In genomic region chr18:7017013-7017412, GRCh38 we compare ENCODE assay signal across 21 cellular contexts.
"Had no signal": no experiment of that assay in that cellular context is flagged by ENCODE, and none has a peak within 500 bp of the region (broad histone marks: within the 10 kb centered on the region; RNA-seq: fewer than 3 reads in every experiment).

No MANE protein-coding gene starts in this region.

- H3K27ac Mint-ChIP-seq: immature natural killer cell; naive thymus-derived CD8-positive, alpha-beta T cell; stimulated activated memory B cell treated with anti-CD40 and anti-IgM and Interleukin-4, amounts not matched to agents 10 μg/mL and 1 μg/mL and 100 μg/mL, for 72 hours; stimulated activated naive CD8-positive, alpha-beta T cell treated with anti-CD3 and anti-CD28 coated beads, Interleukin-15, Interleukin-2, amounts not matched to agents 100 ng/mL and 50 ng/mL, for 24 hours had no signal

- H3K9me3 Mint-ChIP-seq: immature natural killer cell had no signal

- H3K4me1 Mint-ChIP-seq: immature natural killer cell; naive thymus-derived CD8-positive, alpha-beta T cell; stimulated activated memory B cell treated with anti-CD40 and anti-IgM and Interleukin-4, amounts not matched to agents 10 μg/mL and 1 μg/mL and 100 μg/mL, for 72 hours had no signal

- H3K27me3 Mint-ChIP-seq: naive thymus-derived CD8-positive, alpha-beta T cell; stimulated activated memory B cell treated with anti-CD40 and anti-IgM and Interleukin-4, amounts not matched to agents 10 μg/mL and 1 μg/mL and 100 μg/mL, for 72 hours; stimulated activated naive CD8-positive, alpha-beta T cell treated with anti-CD3 and anti-CD28 coated beads, Interleukin-15, Interleukin-2, amounts not matched to agents 100 ng/mL and 50 ng/mL, for 24 hours had no signal

- H3K4me3 Mint-ChIP-seq: immature natural killer cell; naive thymus-derived CD8-positive, alpha-beta T cell; stimulated activated memory B cell treated with anti-CD40 and anti-IgM and Interleukin-4, amounts not matched to agents 10 μg/mL and 1 μg/mL and 100 μg/mL, for 72 hours; stimulated activated naive CD8-positive, alpha-beta T cell treated with anti-CD3 and anti-CD28 coated beads, Interleukin-15, Interleukin-2, amounts not matched to agents 100 ng/mL and 50 ng/mL, for 24 hours had no signal

- H3K36me3 Mint-ChIP-seq: immature natural killer cell; naive thymus-derived CD8-positive, alpha-beta T cell; stimulated activated memory B cell treated with anti-CD40 and anti-IgM and Interleukin-4, amounts not matched to agents 10 μg/mL and 1 μg/mL and 100 μg/mL, for 72 hours had no signal

- H3K4me1 ChIP-seq: psoas muscle, spleen, tibial artery, upper lobe of left lung, uterus had no signal

- ATAC-seq: esophagus mucosa; mucosa of descending colon; naive thymus-derived CD8-positive, alpha-beta T cell; psoas muscle; sciatic nerve; stimulated activated memory B cell treated with anti-CD40 and anti-IgM and Interleukin-4, amounts not matched to agents 10 μg/mL and 1 μg/mL and 100 μg/mL, for 72 hours had no signal

- H3K27me3 ChIP-seq: dorsolateral prefrontal cortex, spleen, tibial artery, upper lobe of left lung, uterus had no signal

- DNase-seq: cortex of kidney; dorsolateral prefrontal cortex; effector CD8-positive, alpha-beta T cell; foreskin fibroblast; immature natural killer cell; kidney; mucosa of descending colon; naive thymus-derived CD8-positive, alpha-beta T cell; psoas muscle; spleen; stimulated activated CD4-positive, alpha-beta T cell treated with anti-CD3 and anti-CD28 coated beads, Interleukin-15, amount 100 ng/mL, for 24 hours; stimulated activated CD4-positive, alpha-beta T cell treated with anti-CD3 and anti-CD28 coated beads, Interleukin-1b, Interleukin-23, amount 100 ng/mL, for 48 hours; stimulated activated CD4-positive, alpha-beta T cell treated with anti-CD3 and anti-CD28 coated beads, Interleukin-4, amount 100 ng/mL, for 24 hours; tibial artery; upper lobe of left lung; uterus had no signal

- H3K27ac ChIP-seq: dorsolateral prefrontal cortex, neutrophil, psoas muscle, spleen, tibial artery, upper lobe of left lung, uterus had no signal
